12 cellular contexts compared by ENCODE assay signal in the genomic region with DNA sequence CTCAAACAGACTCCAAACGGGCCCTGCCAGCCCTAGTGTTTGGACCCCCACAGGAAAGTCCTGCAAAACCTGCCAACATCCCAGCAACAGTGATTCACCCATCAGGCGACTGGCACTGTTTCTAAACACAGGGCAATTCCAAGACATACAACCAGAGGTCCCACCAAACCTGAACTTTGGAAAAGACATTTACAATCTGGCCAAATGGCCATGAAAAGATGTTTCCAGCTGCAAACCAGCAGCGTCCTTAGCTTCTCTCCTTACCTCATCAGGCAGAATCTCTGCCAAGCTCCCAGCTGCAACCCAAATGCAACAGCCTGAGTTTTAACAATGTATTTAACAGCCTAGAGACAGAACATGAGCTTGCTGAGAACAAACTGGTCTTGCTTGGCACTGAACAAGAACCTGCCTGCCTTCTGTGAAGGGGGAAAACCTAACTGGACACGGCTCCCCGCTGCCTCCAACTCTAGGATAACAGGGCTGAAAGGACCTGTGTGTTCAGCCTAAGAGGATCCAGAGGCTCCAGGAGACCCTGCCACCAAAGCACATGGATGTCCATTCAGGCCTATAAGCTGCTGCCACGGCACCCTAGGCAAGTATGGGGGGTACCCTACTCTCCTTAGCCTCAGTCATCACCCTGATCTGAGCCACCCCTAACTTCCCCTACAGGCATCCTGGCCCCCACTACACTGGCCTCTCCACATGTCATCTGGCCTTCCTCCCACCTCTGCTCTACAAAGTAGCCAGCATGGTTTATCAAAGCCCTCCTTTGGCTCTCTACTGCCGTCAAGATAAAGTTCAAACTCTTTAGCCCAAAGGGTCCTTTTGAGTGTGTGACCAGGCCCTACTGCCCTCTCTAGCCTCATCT. TPM values are rescaled to one million over a fixed set of nuclear protein-coding genes. Genes with fewer than 3 reads are reported as not detected.
A peak's percentile ranks its signal among the peaks of the same experiment; 100 is the strongest.
DNase-seq lines count a peak whose midpoint lies in the region; ATAC-seq and TF ChIP-seq lines count a peak whose summit lies in the region.
"Had no signal": no experiment of that assay in that cellular context is flagged by ENCODE, and none has a peak within 500 bp of the region (broad histone marks: within the 10 kb centered on the region; RNA-seq: fewer than 3 reads in every experiment).

No MANE protein-coding gene starts in this region.

- no peaks in the 10 kb centered on the region for H3K36me3 Mint-ChIP-seq in memory B cell

- peaks cover 62% of the 10 kb centered on the region for H3K79me2 ChIP-seq in SK-N-SH (ENCODE audit: insufficient read depth)

- H2AFZ ChIP-seq in SK-N-SH (ENCODE audit: low read depth), result no peak overlapping the region

- intact Hi-C loops in aorta (cut with DNase I), result no loop called here
- intact Hi-C loops in left lung (cut with DNase I), result no loop called here

- peaks cover 7% of the 10 kb centered on the region for H3F3A ChIP-seq in SK-N-SH (replicated peaks; ENCODE audit: insufficient read depth)

- no peaks in the 10 kb centered on the region for H3K9me3 Mint-ChIP-seq in memory B cell
- H3K9me3 Mint-ChIP-seq: dendritic cell treated with granulocyte-macrophage colony-stimulating factor and Interleukin-4, amounts not matched to agents 40 ng/mL and 50 ng/mL, for 4 days had no signal

- H3K9me3 ChIP-seq in SK-N-SH (no peaks in the 10 kb centered on the region), aorta (ENCODE audit: control insufficient read depth, low read length) (no peaks in the 10 kb centered on the region), left lung (no peaks in the 10 kb centered on the region)
- H3K9me3 ChIP-seq: A549 had no signal

- H3K9ac ChIP-seq in SK-N-SH, result no peak overlapping the region

- peaks cover 18% of the 10 kb centered on the region for H3K4me1 Mint-ChIP-seq in memory B cell

- no peak for TF ChIP-seq RAD21 in SK-N-SH (IDR thresholded peaks at IDR 0.05; ENCODE audit: low read length)

- H3K27me3 Mint-ChIP-seq in memory B cell, result peaks cover 9% of the 10 kb centered on the region

- CTCF ChIA-PET in SK-N-SH (lab: Yijun Ruan, JAX), result interaction anchor here (1.0 to 2.7 kb wide), 2 partner anchors 32 to 46 kb away, joined by 4 to 8 read pairs; no protein-coding TSS in a partner anchor

- H3K27ac ChIP-seq in SK-N-SH (ENCODE audit: low read depth in 2 of 2, low read length in 1 of 2) (no peak overlapping the region), aorta (ENCODE audit: low read depth in 1 of 2, low read length in 2 of 2) (peak overlapping the region; percentile 34 to 98), left lung (peak overlapping the region in 1 of 2 donors; percentile 53)
- H3K27ac ChIP-seq: A549 had no signal

- whole genome bisulfite sequencing in SK-N-SH (ENCODE audit: low lambda C conversion rate), result 86% methylated on average over 7 of the region's 7 CpGs
- 11% methylated on average over 7 of the region's 7 CpGs for WGBS in aorta, 2 donors

- DNase-seq in SK-N-SH (no peak), choroid plexus epithelial cell (ENCODE audit: low read depth) (peak; percentile 84), memory B cell (ENCODE audit: low spot score in 2 of 2) (no peak), aorta (peak; percentile 71 to 74), foreskin melanocyte (no peak), 8988T (no peak), left lung (no peak)
- DNase-seq: KBM-7, retina had no signal

- H3K27me3 ChIP-seq in SK-N-SH (ENCODE audit: insufficient read depth) (no peaks in the 10 kb centered on the region), aorta (ENCODE audit: control insufficient read depth in 1 of 2, insufficient read depth in 2 of 2, low read length in 1 of 2) (no peaks in the 10 kb centered on the region), left lung (peaks cover 0 to 9% of the 10 kb centered on the region in 2 donors)

- H3K4me1 ChIP-seq in SK-N-SH (ENCODE audit: control insufficient read depth in 1 of 2, insufficient read depth in 2 of 2, low read depth in 1 of 2, low read length in 1 of 2) (peaks cover 32 to 33% of the 10 kb centered on the region in 2 experiments; a peak in 3 of 4 replicates), aorta (ENCODE audit: control insufficient read depth in 1 of 2, insufficient read depth in 2 of 2, low read length in 2 of 2) (peaks cover 8 to 12% of the 10 kb centered on the region in 2 donors), left lung (peaks cover 30 to 32% of the 10 kb centered on the region in 2 donors)

- TF ChIP-seq CTCF in SK-N-SH (IDR thresholded peaks at IDR 0.05), result peak; percentile 29
- peak; percentile 5 for TF ChIP-seq CTCF in choroid plexus epithelial cell (conservative IDR thresholded peaks at IDR 0.05; ENCODE audit: low read depth, low read length)
- no peak for TF ChIP-seq CTCF in left lung (IDR thresholded peaks at IDR 0.05)

- POLR2A ChIA-PET in SK-N-SH (lab: Yijun Ruan, JAX), result no interaction called here

- H3K4me3 Mint-ChIP-seq in memory B cell, result no peak overlapping the region
- H3K4me3 Mint-ChIP-seq: dendritic cell treated with granulocyte-macrophage colony-stimulating factor and Interleukin-4, amounts not matched to agents 40 ng/mL and 50 ng/mL, for 4 days had no signal

- H3K9me2 ChIP-seq in SK-N-SH, result no peaks in the 10 kb centered on the region

- no peak overlapping the region for H3K27ac Mint-ChIP-seq in memory B cell
- H3K27ac Mint-ChIP-seq: dendritic cell treated with granulocyte-macrophage colony-stimulating factor and Interleukin-4, amounts not matched to agents 40 ng/mL and 50 ng/mL, for 4 days had no signal

- H3K36me3 ChIP-seq in SK-N-SH (replicated peaks in 1 of 2; ENCODE audit: control insufficient read depth in 1 of 2, insufficient read depth in 2 of 2, low read length in 1 of 2) (no peaks in the 10 kb centered on the region), aorta (ENCODE audit: control insufficient read depth in 1 of 2, insufficient read depth in 2 of 2, low read length in 1 of 2) (no peaks in the 10 kb centered on the region), left lung (peaks cover 0 to 14% of the 10 kb centered on the region in 2 donors)

- peaks cover 4% of the 10 kb centered on the region for H4K20me1 ChIP-seq in SK-N-SH (ENCODE audit: insufficient read depth)

- TF ChIP-seq EP300 in SK-N-SH (IDR thresholded peaks at IDR 0.05; ENCODE audit: borderline replicate concordance in 1 of 2, low read depth in 1 of 2, low read length in 1 of 2), result no peak

- no peak overlapping the region for H3K4me3 ChIP-seq in SK-N-SH (ENCODE audit: low read depth in 2 of 2, low read length in 1 of 2)
- H3K4me3 ChIP-seq in choroid plexus epithelial cell (ENCODE audit: low read depth, low read length), result no peak overlapping the region
- H3K4me3 ChIP-seq in aorta (ENCODE audit: low read length in 2 of 2), result no peak overlapping the region
- H3K4me3 ChIP-seq in left lung, result no peak overlapping the region
- H3K4me3 ChIP-seq: A549 had no signal

- no peak; the same call in 2 of the 3 replicates for ATAC-seq in SK-N-SH treated with all-trans-retinoic acid at 6 μM for 48 hours
- peak; percentile 11 for ATAC-seq in memory B cell (ENCODE audit: low read depth)
- ATAC-seq in aorta (ENCODE audit: low FRiP score), result peak; percentile 65
- ATAC-seq in left lung, result no peak
- ATAC-seq: A549 had no signal

- 0 out of 2 replicates have a peak overlapping the region, but pooled peaks have one; percentile 34 for H3K4me2 ChIP-seq in SK-N-SH
- H3K4me2 ChIP-seq: A549 had no signal

TF ChIP-seq in SK-N-SH, 30 proteins besides CTCF, POLR2A, EP300 and RAD21:
- no peak for TF ChIP-seq POLR2AphosphoS5 (IDR thresholded peaks at IDR 0.05; ENCODE audit: low read depth, low read length)
- TF ChIP-seq TCF12 (IDR thresholded peaks at IDR 0.05), result no peak
- TF ChIP-seq FOSL2 (IDR thresholded peaks at IDR 0.05; ENCODE audit: borderline replicate concordance, low read depth), result 0 out of 2 replicates have a peak, but pooled peaks have one; percentile 9

TF ChIP-seq in SK-N-SH treated with all-trans-retinoic acid at 6 μM for 48 hours, 23 proteins besides CTCF, POLR2A, EP300 and RAD21 (continues in another document):
- TF ChIP-seq, protein P1, sequence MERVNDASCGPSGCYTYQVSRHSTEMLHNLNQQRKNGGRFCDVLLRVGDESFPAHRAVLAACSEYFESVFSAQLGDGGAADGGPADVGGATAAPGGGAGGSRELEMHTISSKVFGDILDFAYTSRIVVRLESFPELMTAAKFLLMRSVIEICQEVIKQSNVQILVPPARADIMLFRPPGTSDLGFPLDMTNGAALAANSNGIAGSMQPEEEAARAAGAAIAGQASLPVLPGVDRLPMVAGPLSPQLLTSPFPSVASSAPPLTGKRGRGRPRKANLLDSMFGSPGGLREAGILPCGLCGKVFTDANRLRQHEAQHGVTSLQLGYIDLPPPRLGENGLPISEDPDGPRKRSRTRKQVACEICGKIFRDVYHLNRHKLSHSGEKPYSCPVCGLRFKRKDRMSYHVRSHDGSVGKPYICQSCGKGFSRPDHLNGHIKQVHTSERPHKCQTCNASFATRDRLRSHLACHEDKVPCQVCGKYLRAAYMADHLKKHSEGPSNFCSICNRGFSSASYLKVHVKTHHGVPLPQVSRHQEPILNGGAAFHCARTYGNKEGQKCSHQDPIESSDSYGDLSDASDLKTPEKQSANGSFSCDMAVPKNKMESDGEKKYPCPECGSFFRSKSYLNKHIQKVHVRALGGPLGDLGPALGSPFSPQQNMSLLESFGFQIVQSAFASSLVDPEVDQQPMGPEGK (CRISPR knock-in tag; IDR thresholded peaks at IDR 0.05; ENCODE audit: borderline replicate concordance), result no peak
- TF ChIP-seq ISL1 (CRISPR knock-in tag; IDR thresholded peaks at IDR 0.05), result no peak
- TF ChIP-seq ZNF70 (CRISPR knock-in tag; IDR thresholded peaks at IDR 0.05), result no peak
- no peak for TF ChIP-seq CSRNP3 (CRISPR knock-in tag; IDR thresholded peaks at IDR 0.05)
- no peak for TF ChIP-seq ESRRG (CRISPR knock-in tag; IDR thresholded peaks at IDR 0.05)

RNA-seq across cellular contexts. Expression of gene P4HA2, which starts 5.6 kb away (rescaled TPM):
- 67.2 and 73.5 TPM in 2 replicates for polyA plus RNA-seq in SK-N-SH (2012; rRNA removed)
- polyA plus RNA-seq in SK-N-SH (2012; cell fraction: cytosol; rRNA removed), result 48.5 and 58.5 TPM in 2 replicates
- polyA plus RNA-seq in SK-N-SH (2012; cell fraction: nucleus; rRNA removed), result 71.2 and 94.8 TPM in 2 replicates
- 10 to 100 TPM; 39.8 to 68.1 TPM for total RNA-seq in aorta
- 10 to 100 TPM; 19.2 to 29.5 TPM for polyA plus RNA-seq in aorta
- total RNA-seq in left lung, result 10 to 100 TPM; 58.5 to 81.9 TPM

RNA-seq across cellular contexts. Expression of gene PDLIM4, which starts 35.5 kb away (rescaled TPM):
- polyA plus RNA-seq in SK-N-SH (2012; rRNA removed) (45.1 and 57.1 TPM in 2 replicates), aorta (10 to 100 TPM; 12.8 to 23.3 TPM)
- 21.9 and 44.4 TPM in 2 replicates for polyA plus RNA-seq in SK-N-SH (2012; cell fraction: cytosol; rRNA removed)
- polyA plus RNA-seq in SK-N-SH (2012; cell fraction: nucleus; rRNA removed), result 118 and 143 TPM in 2 replicates
- total RNA-seq in aorta (10 to 100 TPM; 51.5 to 70.9 TPM), left lung (10 to 100 TPM in 1 of 2 donors, 1 to 10 TPM in 1; 7.7 to 13.5 TPM)

Comparison
In these comparisons a context has a peak if more than half of its experiments do, and no peak if none do; other contexts are left out.
1. DNase-seq: peak in choroid plexus epithelial cell (single experiment) and aorta (2 of 2); none in SK-N-SH (single experiment), memory B cell (0 of 2), foreskin melanocyte (single experiment), 8988T (single experiment) and left lung (0 of 2).
2. H3K27ac ChIP-seq: peak in aorta (2 of 2); none in SK-N-SH (0 of 2).
3. CTCF ChIP-seq: peak in SK-N-SH (single experiment) and choroid plexus epithelial cell (single experiment); none in left lung (0 of 2).
4. ATAC-seq: peak in memory B cell (single experiment) and aorta (single experiment); none in SK-N-SH treated with all-trans-retinoic acid at 6 μM for 48 hours (single experiment) and left lung (single experiment).